Comparison of ENCODE assay signal across 9 cellular contexts in the genomic region with DNA sequence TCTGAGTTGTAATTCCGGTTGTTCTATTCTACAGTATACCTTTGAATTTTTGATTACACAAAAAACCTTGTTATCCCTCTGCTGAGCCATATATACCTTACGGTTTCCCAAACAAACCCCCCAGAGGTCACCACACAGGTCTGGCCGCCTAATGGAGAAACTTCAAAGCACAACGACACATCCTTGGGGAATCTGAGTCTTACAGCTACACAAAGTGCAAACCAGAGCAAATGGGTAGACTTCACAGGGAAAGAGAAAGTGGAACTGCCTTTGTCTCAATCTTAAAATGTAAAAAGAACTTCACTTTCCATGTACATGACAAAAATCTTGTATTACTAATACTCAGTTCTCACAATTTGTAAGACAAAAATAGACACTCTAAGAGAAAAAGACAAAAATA. TPM values are rescaled to one million over a fixed set of nuclear protein-coding genes. Genes with fewer than 3 reads are reported as not detected.
A peak's percentile ranks its signal among the peaks of the same experiment; 100 is the strongest.
DNase-seq lines count a peak whose midpoint lies in the region; ATAC-seq and TF ChIP-seq lines count a peak whose summit lies in the region.
"Had no signal": no experiment of that assay in that cellular context is flagged by ENCODE, and none has a peak within 500 bp of the region (broad histone marks: within the 10 kb centered on the region; RNA-seq: fewer than 3 reads in every experiment).

No MANE protein-coding gene starts in this region.

- H3K27ac Mint-ChIP-seq in activated T-cell treated with anti-CD3 and anti-CD28 coated beads, Interleukin-2, amount 50 U/mL, for 24 hours = peak overlapping the region; percentile 92
- peak overlapping the region; percentile 89 for H3K27ac Mint-ChIP-seq in activated naive CD8-positive, alpha-beta T cell treated with anti-CD3 and anti-CD28 coated beads, Interleukin-2, amount 50 U/mL, for 24 hours

- no peaks in the 10 kb centered on the region for H3K9me3 Mint-ChIP-seq in activated T-cell treated with anti-CD3 and anti-CD28 coated beads, Interleukin-2, amount 50 U/mL, for 24 hours
- H3K9me3 Mint-ChIP-seq in activated naive CD8-positive, alpha-beta T cell treated with anti-CD3 and anti-CD28 coated beads, Interleukin-2, amount 50 U/mL, for 24 hours = no peaks in the 10 kb centered on the region

- H3K36me3 Mint-ChIP-seq in activated T-cell treated with anti-CD3 and anti-CD28 coated beads, Interleukin-2, amount 50 U/mL, for 24 hours (ENCODE audit: low read depth) = peaks cover 53% of the 10 kb centered on the region
- peaks cover 17% of the 10 kb centered on the region for H3K36me3 Mint-ChIP-seq in activated naive CD8-positive, alpha-beta T cell treated with anti-CD3 and anti-CD28 coated beads, Interleukin-2, amount 50 U/mL, for 24 hours (ENCODE audit: low read depth)

- peak overlapping the region; percentile 42 to 88 for H3K9ac ChIP-seq in liver (ENCODE audit: low read depth in 1 of 2, low read length in 2 of 2)

- peaks cover 59% of the 10 kb centered on the region for H3K4me1 Mint-ChIP-seq in activated T-cell treated with anti-CD3 and anti-CD28 coated beads, Interleukin-2, amount 50 U/mL, for 24 hours (ENCODE audit: low read depth)
- peaks cover 50% of the 10 kb centered on the region for H3K4me1 Mint-ChIP-seq in activated naive CD8-positive, alpha-beta T cell treated with anti-CD3 and anti-CD28 coated beads, Interleukin-2, amount 50 U/mL, for 24 hours

- ATAC-seq in activated naive CD8-positive, alpha-beta T cell treated with anti-CD3 and anti-CD28 coated beads, Interleukin-2, amount 50 U/mL, for 24 hours = no peak

- H3K36me3 ChIP-seq in liver (ENCODE audit: control insufficient read depth in 4 of 4, insufficient read depth in 3 of 4, low read depth in 1 of 4, low read length in 3 of 4) = no peaks in the 10 kb centered on the region
- H3K36me3 ChIP-seq in tibial nerve = no peaks in the 10 kb centered on the region

- TF ChIP-seq CTCF in liver (IDR thresholded peaks at IDR 0.05; ENCODE audit: low read depth, low read length, missing input control) (no peak), tibial nerve (IDR thresholded peaks at IDR 0.05) (no peak)

- 43% methylated on average over 4 of the region's 4 CpGs for WGBS in liver
- WGBS in tibial nerve, 2 donors = 55 to 59% methylated on average over 4 of the region's 4 CpGs

- peaks cover 2% of the 10 kb centered on the region for H3K27me3 Mint-ChIP-seq in activated T-cell treated with anti-CD3 and anti-CD28 coated beads, Interleukin-2, amount 50 U/mL, for 24 hours
- H3K27me3 Mint-ChIP-seq in activated naive CD8-positive, alpha-beta T cell treated with anti-CD3 and anti-CD28 coated beads, Interleukin-2, amount 50 U/mL, for 24 hours = peaks cover 2% of the 10 kb centered on the region

- no peak for TF ChIP-seq EP300 in tibial nerve (IDR thresholded peaks at IDR 0.05)

- H3K4me3 ChIP-seq in liver (ENCODE audit: low read depth in 1 of 3, low read length in 3 of 3) = peak overlapping the region in 2 of 3 donors; percentile 93 to 96
- peak overlapping the region in 3 of 4 donors; percentile 28 to 98 (median 61) for H3K4me3 ChIP-seq in tibial nerve

- TF ChIP-seq RAD21 in liver (IDR thresholded peaks at IDR 0.05) = no peak

- no peak for TF ChIP-seq POLR2A in tibial nerve (IDR thresholded peaks at IDR 0.05)

- DNase-seq in activated T-cell treated with anti-CD3 and anti-CD28 coated beads, Interleukin-2, amount 50 U/mL, for 24 hours = no peak
- no peak for DNase-seq in activated T-cell treated with anti-CD3 and anti-CD28 coated beads, Interleukin-2, amount 50 U/mL, for 1 hour
- no peak for DNase-seq in activated naive CD8-positive, alpha-beta T cell treated with anti-CD3 and anti-CD28 coated beads, Interleukin-2, amount 50 U/mL, for 24 hours
- no peak for DNase-seq in tibial nerve (ENCODE audit: low spot score in 2 of 2)
- DNase-seq in SIG-M5 treated with dmso at 0.1 percent for 504 hours (lab: John Stamatoyannopoulos, UW; ENCODE audit: unreplicated experiment) = no peak
- DNase-seq in NOMO-1 treated with dmso at 0.1 percent for 144 hours (lab: John Stamatoyannopoulos, UW; ENCODE audit: unreplicated experiment) = no peak
- no peak for DNase-seq in stimulated activated CD8-positive, alpha-beta memory T cell treated with anti-CD3 and anti-CD28 coated beads, Interleukin-4, amount 100 ng/mL, for 48 hours
- DNase-seq: NCI-H2029 had no signal

- H3K4me1 ChIP-seq in liver (ENCODE audit: control insufficient read depth in 4 of 4, insufficient read depth in 4 of 4, low read length in 3 of 4) = peaks cover 14 to 48% (median 40%) of the 10 kb centered on the region in 4 donors
- peaks cover 0 to 58% (median 42%) of the 10 kb centered on the region in 4 donors for H3K4me1 ChIP-seq in tibial nerve

- no peaks in the 10 kb centered on the region for H3K9me3 ChIP-seq in liver (ENCODE audit: control insufficient read depth in 4 of 4, low read length in 3 of 4)
- no peaks in the 10 kb centered on the region for H3K9me3 ChIP-seq in tibial nerve

- peak overlapping the region; percentile 90 for H3K4me3 Mint-ChIP-seq in activated T-cell treated with anti-CD3 and anti-CD28 coated beads, Interleukin-2, amount 50 U/mL, for 24 hours
- peak overlapping the region; percentile 82 for H3K4me3 Mint-ChIP-seq in activated naive CD8-positive, alpha-beta T cell treated with anti-CD3 and anti-CD28 coated beads, Interleukin-2, amount 50 U/mL, for 24 hours

- H3K27me3 ChIP-seq in liver (ENCODE audit: control insufficient read depth in 4 of 4, insufficient read depth in 4 of 4, low read length in 3 of 4) = no peaks in the 10 kb centered on the region
- H3K27me3 ChIP-seq in tibial nerve = no peaks in the 10 kb centered on the region

- H3K27ac ChIP-seq in liver (ENCODE audit: low read depth in 1 of 2, low read length in 2 of 2) (peak overlapping the region; percentile 95), tibial nerve (peak overlapping the region; percentile 13 to 96 (median 92))

TF ChIP-seq in liver, 16 proteins besides CTCF, POLR2A, EP300 and RAD21:
- TF ChIP-seq HNF4G (IDR thresholded peaks at IDR 0.05) (no peak), TAF1 (conservative IDR thresholded peaks at IDR 0.05) (no peak), EGR1 (IDR thresholded peaks at IDR 0.05; ENCODE audit: low read depth in 2 of 2) (no peak), SP1 (IDR thresholded peaks at IDR 0.05) (no peak), GABPA (IDR thresholded peaks at IDR 0.05 in 1 of 2, conservative IDR thresholded peaks at IDR 0.05 in 1 of 2) (no peak), FOXA1 (IDR thresholded peaks at IDR 0.05) (no peak)
- TF ChIP-seq, protein P1, sequence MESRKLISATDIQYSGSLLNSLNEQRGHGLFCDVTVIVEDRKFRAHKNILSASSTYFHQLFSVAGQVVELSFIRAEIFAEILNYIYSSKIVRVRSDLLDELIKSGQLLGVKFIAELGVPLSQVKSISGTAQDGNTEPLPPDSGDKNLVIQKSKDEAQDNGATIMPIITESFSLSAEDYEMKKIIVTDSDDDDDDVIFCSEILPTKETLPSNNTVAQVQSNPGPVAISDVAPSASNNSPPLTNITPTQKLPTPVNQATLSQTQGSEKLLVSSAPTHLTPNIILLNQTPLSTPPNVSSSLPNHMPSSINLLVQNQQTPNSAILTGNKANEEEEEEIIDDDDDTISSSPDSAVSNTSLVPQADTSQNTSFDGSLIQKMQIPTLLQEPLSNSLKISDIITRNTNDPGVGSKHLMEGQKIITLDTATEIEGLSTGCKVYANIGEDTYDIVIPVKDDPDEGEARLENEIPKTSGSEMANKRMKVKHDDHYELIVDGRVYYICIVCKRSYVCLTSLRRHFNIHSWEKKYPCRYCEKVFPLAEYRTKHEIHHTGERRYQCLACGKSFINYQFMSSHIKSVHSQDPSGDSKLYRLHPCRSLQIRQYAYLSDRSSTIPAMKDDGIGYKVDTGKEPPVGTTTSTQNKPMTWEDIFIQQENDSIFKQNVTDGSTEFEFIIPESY (IDR thresholded peaks at IDR 0.05) = no peak
TF ChIP-seq in liver: peak in this region for 0.

RNA-seq across cellular contexts. Expression of gene FBXO31, which starts 2.7 kb away (rescaled TPM):
- total RNA-seq in liver = 10 to 100 TPM; 14.3 to 30.3 TPM
- polyA plus RNA-seq in liver = 10 to 100 TPM; 13.2 to 21.8 TPM
- 100 to 1,000 TPM in 3 of 4 donors, 10 to 100 TPM in 1; 89.4 to 241 (median 147) TPM for total RNA-seq in tibial nerve

RNA-seq across cellular contexts. Expression of gene MAP1LC3B, which starts 11.3 kb away (rescaled TPM):
- total RNA-seq in liver (10 to 100 TPM; 10.3 to 14.1 TPM), tibial nerve (10 to 100 TPM; 60.9 to 78.1 (median 68.2) TPM)
- 10 to 100 TPM; 17.3 to 36.3 TPM for polyA plus RNA-seq in liver

Comparison
In these comparisons a context has a peak if more than half of its experiments do, and no peak if none do; other contexts are left out.
1. RNA of gene MAP1LC3B, which starts 11.3 kb away (total RNA-seq): 60.9 to 78.1 TPM in tibial nerve; 10.3 to 14.1 TPM in liver; every median in the first group is over 4 times any median in the second.